9 cellular contexts compared by ENCODE assay signal in the genomic region with DNA sequence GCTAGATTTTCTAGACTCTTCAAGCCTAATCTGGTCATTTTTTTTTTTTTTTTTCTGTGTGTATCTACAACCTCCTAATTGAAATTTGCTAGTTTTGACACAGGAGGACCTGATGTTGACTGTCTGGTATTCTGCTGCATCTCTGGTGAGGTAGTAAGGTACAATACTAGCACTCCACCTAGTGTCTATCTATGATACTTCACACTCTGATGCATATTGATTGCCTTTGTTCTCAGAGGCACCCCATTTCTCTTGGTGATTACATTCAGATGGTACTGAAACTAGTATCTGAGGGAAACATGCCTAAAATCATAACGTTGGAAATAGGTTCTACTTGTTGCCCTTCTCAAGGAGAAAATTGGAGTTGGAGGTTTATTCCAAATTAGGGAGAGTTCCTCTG.
DNase-seq lines count a peak whose midpoint lies in the region; ATAC-seq, FAIRE-seq and TF ChIP-seq lines count a peak whose summit lies in the region.
"Had no signal": no experiment of that assay in that cellular context is flagged by ENCODE, and none has a peak within 500 bp of the region (broad histone marks: within the 10 kb centered on the region; RNA-seq: fewer than 3 reads in every experiment).

No MANE protein-coding gene starts in this region.

- DNase-seq in HuH-7.5 (ENCODE audit: low spot score) = peak; percentile 25
- peak; percentile 77 for DNase-seq in NCI-H69 (lab: John Stamatoyannopoulos, UW)
- DNase-seq in dermis blood vessel endothelial cell = peak; percentile 4
- peak; percentile 16 for DNase-seq in small intestine
- no peak for DNase-seq in EL
- DNase-seq in ascending aorta (ENCODE audit: low spot score in 2 of 2) = no peak

- no peak for TF ChIP-seq CTCF in ascending aorta (IDR thresholded peaks at IDR 0.05)

- H3K27ac ChIP-seq in small intestine (ENCODE audit: low read depth in 1 of 2, low read length in 1 of 2) = no peak overlapping the region
- no peak overlapping the region for H3K27ac ChIP-seq in ascending aorta

- FAIRE-seq in small intestine (lab: Jason Lieb, UNC) = no peak

- intact Hi-C loops in ascending aorta (cut with DNase I) = no loop called here

- H3K4me1 Mint-ChIP-seq in stimulated activated memory B cell treated with anti-CD40 and anti-IgM and Interleukin-4, amounts not matched to agents 10 μg/mL and 1 μg/mL and 100 μg/mL, for 72 hours = no peaks in the 10 kb centered on the region
- H3K4me1 Mint-ChIP-seq: activated naive CD4-positive, alpha-beta T cell treated with anti-CD3 and anti-CD28 coated beads, Interleukin-2, amount 50 U/mL, for 24 hours had no signal

- H3K9me3 ChIP-seq in small intestine (ENCODE audit: control insufficient read depth, low read depth) (no peaks in the 10 kb centered on the region), ascending aorta (no peaks in the 10 kb centered on the region)

- H3K4me1 ChIP-seq in small intestine (ENCODE audit: control insufficient read depth in 2 of 2, insufficient read depth in 1 of 2, low read depth in 1 of 2, low read length in 1 of 2) = no peaks in the 10 kb centered on the region
- H3K4me1 ChIP-seq in ascending aorta = no peaks in the 10 kb centered on the region

- H3K27me3 Mint-ChIP-seq in stimulated activated memory B cell treated with anti-CD40 and anti-IgM and Interleukin-4, amounts not matched to agents 10 μg/mL and 1 μg/mL and 100 μg/mL, for 72 hours = no peaks in the 10 kb centered on the region
- H3K27me3 Mint-ChIP-seq: activated naive CD4-positive, alpha-beta T cell treated with anti-CD3 and anti-CD28 coated beads, Interleukin-2, amount 50 U/mL, for 24 hours had no signal

- H3K27me3 ChIP-seq in small intestine (ENCODE audit: control insufficient read depth in 2 of 2, insufficient read depth in 2 of 2, low read length in 2 of 2) = no peaks in the 10 kb centered on the region
- no peaks in the 10 kb centered on the region for H3K27me3 ChIP-seq in ascending aorta

- no peak overlapping the region for H3K4me3 Mint-ChIP-seq in stimulated activated memory B cell treated with anti-CD40 and anti-IgM and Interleukin-4, amounts not matched to agents 10 μg/mL and 1 μg/mL and 100 μg/mL, for 72 hours
- H3K4me3 Mint-ChIP-seq: activated naive CD4-positive, alpha-beta T cell treated with anti-CD3 and anti-CD28 coated beads, Interleukin-2, amount 50 U/mL, for 24 hours had no signal

- H3K9me3 Mint-ChIP-seq in stimulated activated memory B cell treated with anti-CD40 and anti-IgM and Interleukin-4, amounts not matched to agents 10 μg/mL and 1 μg/mL and 100 μg/mL, for 72 hours = peaks cover 10% of the 10 kb centered on the region

- ATAC-seq in stimulated activated memory B cell treated with anti-CD40 and anti-IgM and Interleukin-4, amounts not matched to agents 10 μg/mL and 1 μg/mL and 100 μg/mL, for 72 hours = no peak
- no peak for ATAC-seq in HG03135 (IDR thresholded peaks at IDR 0.05; ENCODE audit: unreplicated experiment)

- no peak overlapping the region for H3K27ac Mint-ChIP-seq in stimulated activated memory B cell treated with anti-CD40 and anti-IgM and Interleukin-4, amounts not matched to agents 10 μg/mL and 1 μg/mL and 100 μg/mL, for 72 hours
- H3K27ac Mint-ChIP-seq: activated naive CD4-positive, alpha-beta T cell treated with anti-CD3 and anti-CD28 coated beads, Interleukin-2, amount 50 U/mL, for 24 hours had no signal

- no peak overlapping the region for H3K4me3 ChIP-seq in small intestine (ENCODE audit: low read depth in 1 of 2, low read length in 2 of 2)
- H3K4me3 ChIP-seq in ascending aorta = no peak overlapping the region

- H3K36me3 Mint-ChIP-seq in stimulated activated memory B cell treated with anti-CD40 and anti-IgM and Interleukin-4, amounts not matched to agents 10 μg/mL and 1 μg/mL and 100 μg/mL, for 72 hours = no peaks in the 10 kb centered on the region
- H3K36me3 Mint-ChIP-seq: activated naive CD4-positive, alpha-beta T cell treated with anti-CD3 and anti-CD28 coated beads, Interleukin-2, amount 50 U/mL, for 24 hours had no signal

- 0 to 10% (median 9%) methylated on average over 1 of the region's 1 CpG for WGBS in small intestine, 3 donors

- H3K36me3 ChIP-seq in small intestine (ENCODE audit: control insufficient read depth in 2 of 2, insufficient read depth in 2 of 2, low read length in 2 of 2) (no peaks in the 10 kb centered on the region), ascending aorta (no peaks in the 10 kb centered on the region)

Comparison
In these comparisons a context has a peak if more than half of its experiments do, and no peak if none do; other contexts are left out.
1. DNase-seq: peak in HuH-7.5 (single experiment), NCI-H69 (single experiment), dermis blood vessel endothelial cell (single experiment) and small intestine (single experiment); none in EL (single experiment) and ascending aorta (0 of 2).